1 cellular context compared by ENCODE assay signal in genomic region chr12:57759360-57759980, GRCh38.
TF ChIP-seq lines count a peak whose summit lies in the region.

No MANE protein-coding gene starts in this region.

TF ChIP-seq in IMR-90, 13 proteins besides CTCF, POLR2A, EP300 and RAD21:
- no peak for TF ChIP-seq MAFK (IDR thresholded peaks at IDR 0.05; ENCODE audit: low read depth, low read length)
